ENCODE assay signal across 1 cellular context in the genomic region with DNA sequence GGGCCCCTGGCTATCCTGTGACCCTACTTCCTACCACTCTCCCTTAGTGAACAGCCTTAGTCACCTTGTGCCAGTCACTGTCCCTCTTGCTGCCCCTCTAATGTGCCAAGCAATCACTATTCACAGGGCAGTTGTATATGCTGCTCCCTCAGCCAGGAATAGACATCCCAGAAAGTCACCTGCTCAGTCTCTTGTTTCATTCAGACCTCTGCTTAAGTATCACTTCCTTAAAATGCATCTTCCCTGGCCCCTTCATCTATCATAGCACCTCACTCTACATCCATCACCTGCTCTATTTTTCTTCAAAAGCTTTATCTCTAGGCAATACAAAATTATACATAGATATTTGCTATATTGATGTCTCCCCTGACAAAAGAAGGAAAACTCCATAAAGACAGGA.
TF ChIP-seq lines count a peak whose summit lies in the region.

No MANE protein-coding gene starts in this region.

TF ChIP-seq in GM12878, 131 proteins besides CTCF, POLR2A, EP300 and RAD21 (continued from another document):
- TF ChIP-seq PRDM15 (CRISPR knock-in tag; IDR thresholded peaks at IDR 0.05) (no peak), PAX8 (IDR thresholded peaks at IDR 0.05) (no peak)
